In genomic region chr1:5917281-5917590, GRCh38 we compare ENCODE assay signal across 15 cellular contexts.
DNase-seq lines count a peak whose midpoint lies in the region; ATAC-seq and TF ChIP-seq lines count a peak whose summit lies in the region.
"Had no signal": no experiment of that assay in that cellular context is flagged by ENCODE, and none has a peak within 500 bp of the region (broad histone marks: within the 10 kb centered on the region; RNA-seq: fewer than 3 reads in every experiment).

No MANE protein-coding gene starts in this region.

- H3K4me3 Mint-ChIP-seq in CD8-positive, alpha-beta memory T cell = no peak overlapping the region
- H3K4me3 Mint-ChIP-seq in glutamatergic neuron (ENCODE audit: unreplicated experiment) = no peak overlapping the region
- H3K4me3 Mint-ChIP-seq: B cell; CD8-positive, alpha-beta T cell had no signal

- CTCF ChIA-PET in CD8-positive, alpha-beta memory T cell (lab: Charles Lee) = interaction anchor here (1.7 kb wide), 2 partner anchors 11 to 407 kb away, joined by 5 read pairs; no protein-coding TSS in a partner anchor

- H3K27ac Mint-ChIP-seq in CD8-positive, alpha-beta memory T cell = no peak overlapping the region
- H3K27ac Mint-ChIP-seq in glutamatergic neuron (ENCODE audit: unreplicated experiment) = peak overlapping the region; percentile 89
- H3K27ac Mint-ChIP-seq: B cell; CD8-positive, alpha-beta T cell had no signal

- H3K27ac ChIP-seq in CD8-positive, alpha-beta memory T cell (ENCODE audit: low read depth, low read length) = peak overlapping the region; percentile 54
- H3K27ac ChIP-seq in WERI-Rb-1 = peak overlapping the region; percentile 61
- H3K27ac ChIP-seq: BLaER1 treated with 17β-estradiol and CSF1 and Interleukin-3, amounts not matched to agents 10 nM and 100 nM; GM23248 had no signal

- POLR2A ChIA-PET in CD8-positive, alpha-beta memory T cell (lab: Charles Lee) = no interaction called here

- ATAC-seq in GM19324 (IDR thresholded peaks at IDR 0.05; ENCODE audit: low FRiP score, unreplicated experiment) (no peak), HG02571 (IDR thresholded peaks at IDR 0.05; ENCODE audit: unreplicated experiment) (no peak)
- ATAC-seq: CD8-positive, alpha-beta T cell had no signal

- no peak for TF ChIP-seq CTCF in WERI-Rb-1 (IDR thresholded peaks at IDR 0.05; ENCODE audit: low read depth, low read length)
- no peak for TF ChIP-seq CTCF in glutamatergic neuron (IDR thresholded peaks at IDR 0.05; ENCODE audit: partially characterized antibody, unreplicated experiment)
- no peak for TF ChIP-seq CTCF in GM13976 (IDR thresholded peaks at IDR 0.05; ENCODE audit: borderline replicate concordance, control extremely low read depth, extremely low read depth, insufficient read depth, missing control alignments)

- H3K27me3 ChIP-seq in CD8-positive, alpha-beta memory T cell (ENCODE audit: insufficient read depth, low read length, poor library complexity, severe bottlenecking) = no peaks in the 10 kb centered on the region
- no peaks in the 10 kb centered on the region for H3K27me3 ChIP-seq in WERI-Rb-1 (ENCODE audit: insufficient read depth, low read depth, severe bottlenecking)
- H3K27me3 ChIP-seq: BLaER1 treated with 17β-estradiol and CSF1 and Interleukin-3, amounts not matched to agents 10 nM and 100 nM had no signal

- no peaks in the 10 kb centered on the region for H3K9me3 Mint-ChIP-seq in CD8-positive, alpha-beta memory T cell
- H3K9me3 Mint-ChIP-seq in glutamatergic neuron (ENCODE audit: unreplicated experiment) = no peaks in the 10 kb centered on the region
- H3K9me3 Mint-ChIP-seq: CD8-positive, alpha-beta T cell had no signal

- H3K36me3 ChIP-seq in CD8-positive, alpha-beta memory T cell (ENCODE audit: insufficient read depth, low read length) = no peaks in the 10 kb centered on the region
- no peaks in the 10 kb centered on the region; the same call in none of the 2 replicates for H3K36me3 ChIP-seq in WERI-Rb-1
- H3K36me3 ChIP-seq: HAP-1 had no signal

- no peaks in the 10 kb centered on the region for H3K27me3 Mint-ChIP-seq in CD8-positive, alpha-beta memory T cell
- no peaks in the 10 kb centered on the region for H3K27me3 Mint-ChIP-seq in glutamatergic neuron (ENCODE audit: unreplicated experiment)
- H3K27me3 Mint-ChIP-seq: B cell had no signal

- no peak for DNase-seq in CD8-positive, alpha-beta memory T cell
- DNase-seq in NCI-H2171 (lab: John Stamatoyannopoulos, UW) = peak; percentile 36
- peak; percentile 79 for DNase-seq in WERI-Rb-1
- DNase-seq in glutamatergic neuron = no peak
- DNase-seq in GM13976 (ENCODE audit: low spot score) = no peak
- DNase-seq: CD8-positive, alpha-beta T cell; COR-L47; DMS79 treated with DMSO at 0.1 percent for 48 hours; GF-D8; GM23248 had no signal

- H3K9me3 ChIP-seq in CD8-positive, alpha-beta memory T cell (ENCODE audit: low read length) = no peaks in the 10 kb centered on the region
- no peaks in the 10 kb centered on the region for H3K9me3 ChIP-seq in WERI-Rb-1 (ENCODE audit: severe bottlenecking)
- H3K9me3 ChIP-seq: BLaER1 treated with 17β-estradiol and CSF1 and Interleukin-3, amounts not matched to agents 10 nM and 100 nM; HAP-1 had no signal

- peaks cover 6% of the 10 kb centered on the region in 3 donors for H3K4me1 Mint-ChIP-seq in CD8-positive, alpha-beta memory T cell
- peaks cover 28% of the 10 kb centered on the region for H3K4me1 Mint-ChIP-seq in glutamatergic neuron (ENCODE audit: low read depth, unreplicated experiment)

- H3K4me3 ChIP-seq in CD8-positive, alpha-beta memory T cell (ENCODE audit: low read length) = no peak overlapping the region
- no peak overlapping the region for H3K4me3 ChIP-seq in WERI-Rb-1 (ENCODE audit: low read depth, low read length)
- H3K4me3 ChIP-seq: BLaER1 treated with 17β-estradiol and CSF1 and Interleukin-3, amounts not matched to agents 10 nM and 100 nM; GM23248; HAP-1 had no signal

- peaks cover 0 to 2% (median 0%) of the 10 kb centered on the region in 3 donors for H3K36me3 Mint-ChIP-seq in CD8-positive, alpha-beta memory T cell
- H3K36me3 Mint-ChIP-seq in glutamatergic neuron (ENCODE audit: unreplicated experiment) = peaks cover 5% of the 10 kb centered on the region
- H3K36me3 Mint-ChIP-seq: CD8-positive, alpha-beta T cell had no signal

- in situ Hi-C loops in GM13976 (cut with MboI; ENCODE audit: low sequenced_read_pairs, unreplicated experiment) = loop anchor here (25.0 kb wide), 1 partner anchor 405 kb away; no protein-coding TSS in a partner anchor

- no peaks in the 10 kb centered on the region for H3K4me1 ChIP-seq in CD8-positive, alpha-beta memory T cell (ENCODE audit: insufficient read depth, low read length)
- H3K4me1 ChIP-seq: HAP-1 had no signal

Comparison
In these comparisons a context has a peak if more than half of its experiments do, and no peak if none do; other contexts are left out.
1. DNase-seq: peak in NCI-H2171 (single experiment) and WERI-Rb-1 (single experiment); none in CD8-positive, alpha-beta memory T cell (0 of 5), glutamatergic neuron (single experiment) and GM13976 (single experiment).